Comparison of ENCODE assay signal across 1 cellular context in genomic region chr1:1615256-1616044, GRCh38.
TF ChIP-seq lines count a peak whose summit lies in the region.

MIB2 (plus strand) TSS chr1:1615500; CDS start chr1:1623453, 7,953 bp downstream.

TF ChIP-seq in HepG2, 621 proteins besides CTCF, POLR2A, EP300 and RAD21 (continued from another document and continues in another):
- TF ChIP-seq ARID3A (IDR thresholded peaks at IDR 0.05; ENCODE audit: low read depth, low read length) (no peak), ZNF605 (CRISPR knock-in tag; IDR thresholded peaks at IDR 0.05) (0 out of 2 replicates have a peak, but pooled peaks have one; percentile 13), ARID5B (CRISPR knock-in tag; IDR thresholded peaks at IDR 0.05) (0 out of 2 replicates have a peak, but pooled peaks have one; percentile 20), ZFP62 (CRISPR knock-in tag; IDR thresholded peaks at IDR 0.05) (no peak), SAP130 (CRISPR knock-in tag; IDR thresholded peaks at IDR 0.05; ENCODE audit: low read depth) (peak; percentile 90), ZNF552 (CRISPR knock-in tag; IDR thresholded peaks at IDR 0.05; ENCODE audit: borderline replicate concordance) (peak; percentile 95), GLI4 (CRISPR knock-in tag; IDR thresholded peaks at IDR 0.05; ENCODE audit: borderline replicate concordance) (no peak; the same call in 1 of the 2 replicates), ETV5 (CRISPR knock-in tag; IDR thresholded peaks at IDR 0.05; ENCODE audit: borderline replicate concordance) (peak; percentile 30; the same call in 1 of the 2 replicates), KDM6A (CRISPR knock-in tag; IDR thresholded peaks at IDR 0.05; ENCODE audit: low read depth) (no peak), HIVEP1 (CRISPR knock-in tag; IDR thresholded peaks at IDR 0.05) (no peak), ZC3H4 (CRISPR knock-in tag; IDR thresholded peaks at IDR 0.05; ENCODE audit: borderline replicate concordance) (no peak), SMAD9 (CRISPR knock-in tag; IDR thresholded peaks at IDR 0.05) (no peak), PBX2 (CRISPR knock-in tag; IDR thresholded peaks at IDR 0.05) (no peak), ARNT2 (CRISPR knock-in tag; IDR thresholded peaks at IDR 0.05; ENCODE audit: low read depth) (peak; percentile 91), ZBTB8A (CRISPR knock-in tag; IDR thresholded peaks at IDR 0.05; ENCODE audit: borderline replicate concordance, low read depth) (no peak), FOSL1 (CRISPR knock-in tag; IDR thresholded peaks at IDR 0.05; ENCODE audit: borderline replicate concordance) (no peak), ZNF841 (CRISPR knock-in tag; IDR thresholded peaks at IDR 0.05; ENCODE audit: borderline replicate concordance) (no peak), CREB3 (CRISPR knock-in tag; IDR thresholded peaks at IDR 0.05) (peak; percentile 43; the same call in 1 of the 2 replicates), RAD51 (IDR thresholded peaks at IDR 0.05; ENCODE audit: borderline replicate concordance) (no peak), ZNF576 (CRISPR knock-in tag; IDR thresholded peaks at IDR 0.05) (no peak; the same call in 1 of the 2 replicates), ZBTB39 (CRISPR knock-in tag; IDR thresholded peaks at IDR 0.05) (no peak), NR2F2 (IDR thresholded peaks at IDR 0.05; ENCODE audit: borderline replicate concordance, low read depth) (no peak), ZNF569 (CRISPR knock-in tag; IDR thresholded peaks at IDR 0.05; ENCODE audit: borderline replicate concordance) (0 out of 2 replicates have a peak, but pooled peaks have one; percentile 72), RCOR2 (CRISPR knock-in tag; IDR thresholded peaks at IDR 0.05) (no peak), PHF20 (CRISPR knock-in tag; IDR thresholded peaks at IDR 0.05) (peak; percentile 78), NFYB (CRISPR knock-in tag; IDR thresholded peaks at IDR 0.05) (peak; percentile 55), ZNF337 (CRISPR knock-in tag; IDR thresholded peaks at IDR 0.05; ENCODE audit: borderline replicate concordance, low read depth) (no peak), ZNF460 (CRISPR knock-in tag; IDR thresholded peaks at IDR 0.05; ENCODE audit: borderline replicate concordance) (no peak), KLF13 (CRISPR knock-in tag; IDR thresholded peaks at IDR 0.05) (no peak), ZNF274 (CRISPR knock-in tag; IDR thresholded peaks at IDR 0.05) (no peak), HMG20A (CRISPR knock-in tag; IDR thresholded peaks at IDR 0.05; ENCODE audit: borderline replicate concordance) (no peak), ZNF512B (CRISPR knock-in tag; IDR thresholded peaks at IDR 0.05; ENCODE audit: borderline replicate concordance) (no peak), ZNF280B (CRISPR knock-in tag; IDR thresholded peaks at IDR 0.05; ENCODE audit: borderline replicate concordance) (no peak; the same call in 1 of the 2 replicates), ZNF446 (CRISPR knock-in tag; IDR thresholded peaks at IDR 0.05) (no peak), PRDM10 (CRISPR knock-in tag; IDR thresholded peaks at IDR 0.05; ENCODE audit: low read depth) (no peak), ZUFSP (CRISPR knock-in tag; IDR thresholded peaks at IDR 0.05; ENCODE audit: borderline replicate concordance) (no peak), SP2 (CRISPR knock-in tag; IDR thresholded peaks at IDR 0.05) (peak; percentile 62), KLF11 (CRISPR knock-in tag; IDR thresholded peaks at IDR 0.05) (no peak)
